In the genomic region with DNA sequence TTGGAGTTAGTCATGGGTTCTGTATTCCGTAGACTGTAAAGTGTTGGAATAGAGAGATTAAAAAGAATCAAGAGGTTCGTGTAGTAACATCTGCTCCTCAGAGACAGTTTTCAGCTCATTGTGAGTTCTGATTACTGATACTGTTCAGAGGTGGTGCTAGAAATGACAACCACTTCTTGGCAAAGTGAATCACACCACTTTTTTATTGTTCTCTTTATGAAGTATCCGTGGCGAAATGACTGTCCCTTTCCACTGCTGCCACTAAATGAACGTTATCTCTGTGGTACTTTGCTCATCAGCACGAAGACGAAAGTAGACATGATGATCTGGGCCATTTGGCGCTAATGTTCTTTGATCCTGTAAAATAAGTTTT, we compare ENCODE assay signal across 8 cellular contexts.
DNase-seq lines count a peak whose midpoint lies in the region; ATAC-seq and TF ChIP-seq lines count a peak whose summit lies in the region.

No MANE protein-coding gene starts in this region.

- H3K4me3 ChIP-seq in epithelial cell of esophagus (ENCODE audit: low read length) (peak overlapping the region; percentile 88), rectal smooth muscle tissue (ENCODE audit: low read length) (peak overlapping the region; percentile 86)

- no peak overlapping the region for H3K9ac ChIP-seq in rectal smooth muscle tissue (ENCODE audit: low read length)

- peaks cover 2% of the 10 kb centered on the region for H3K27me3 ChIP-seq in rectal smooth muscle tissue (ENCODE audit: control insufficient read depth, insufficient read depth, low read length)

- ATAC-seq in GM18499 (IDR thresholded peaks at IDR 0.05; ENCODE audit: insufficient read depth, unreplicated experiment) (peak; percentile 2), GM18870 (IDR thresholded peaks at IDR 0.05; ENCODE audit: unreplicated experiment) (no peak), HG03439 (IDR thresholded peaks at IDR 0.05; ENCODE audit: unreplicated experiment) (no peak), HG02973 (IDR thresholded peaks at IDR 0.05; ENCODE audit: unreplicated experiment) (no peak)

- H3K27ac ChIP-seq in rectal smooth muscle tissue (ENCODE audit: low read depth, low read length) = no peak overlapping the region

- DNase-seq in OCI-M1 (lab: John Stamatoyannopoulos, UW) = peak; percentile 45
- no peak for DNase-seq in epithelial cell of esophagus (ENCODE audit: low read depth)
- no peak for DNase-seq in KBM-7

- TF ChIP-seq CTCF in epithelial cell of esophagus (IDR thresholded peaks at IDR 0.05; ENCODE audit: insufficient read depth, low read depth, low read length, missing control alignments) = no peak

- in situ Hi-C loops in KBM-7 (cut with MboI; ENCODE audit: low pct_unique_long_range_greater_than_20kb, low sequenced_read_pairs) = loop anchor here (25.0 kb wide), 1 partner anchor 1085 kb away; no protein-coding TSS in a partner anchor

- H3K36me3 ChIP-seq in rectal smooth muscle tissue (ENCODE audit: control insufficient read depth, insufficient read depth, low read length) = peaks cover 3% of the 10 kb centered on the region

- peaks cover 5% of the 10 kb centered on the region for H3K4me1 ChIP-seq in rectal smooth muscle tissue (ENCODE audit: control insufficient read depth, insufficient read depth, low read length)
